ENCODE assay signal across 7 cellular contexts in genomic region chr12:6965026-6965661, GRCh38.
A peak's percentile ranks its signal among the peaks of the same experiment; 100 is the strongest.
DNase-seq lines count a peak whose midpoint lies in the region; TF ChIP-seq lines count a peak whose summit lies in the region.

No MANE protein-coding gene starts in this region.

- no peaks in the 10 kb centered on the region for H3K27me3 ChIP-seq in muscle layer of colon (ENCODE audit: control insufficient read depth in 1 of 2, insufficient read depth in 2 of 2, low read length in 2 of 2)

- peak; percentile 91 for TF ChIP-seq CTCF in GM13977 (IDR thresholded peaks at IDR 0.05; ENCODE audit: extremely low read depth, insufficient read depth, missing control alignments)

- in situ Hi-C loops in GM13977 (cut with MboI; ENCODE audit: low pct_unique_long_range_greater_than_20kb, low sequenced_read_pairs, unreplicated experiment) = no loop called here

- peak; percentile 88 for DNase-seq in GM13977 (ENCODE audit: low spot score)
- DNase-seq in HUDEP-2 (lab: John Stamatoyannopoulos, UW; ENCODE audit: unreplicated experiment in 76 of 76) = peak in 74 of 76 experiments; percentile 16 to 93 (median 78)
- peak; percentile 73 to 86 for DNase-seq in NOMO-1 (lab: John Stamatoyannopoulos, UW; ENCODE audit: unreplicated experiment in 2 of 2)
- DNase-seq in activated CD8-positive, alpha-beta memory T cell treated with anti-CD3 and anti-CD28 coated beads, Interleukin-2, amount 50 U/mL, for 24 hours (ENCODE audit: extremely low read depth) = peak; percentile 77
- peak; percentile 79 for DNase-seq in epidermal melanocyte (ENCODE audit: insufficient read length, low spot score)
- DNase-seq in stimulated activated CD8-positive, alpha-beta memory T cell treated with anti-CD3 and anti-CD28 coated beads, Interleukin-7, amount 100 ng/mL, for 24 hours (ENCODE audit: low read depth) = peak; percentile 79

- H3K4me1 ChIP-seq in muscle layer of colon (ENCODE audit: insufficient read depth, low read length) = peaks cover 50% of the 10 kb centered on the region

- peaks cover 41% of the 10 kb centered on the region for H3K36me3 ChIP-seq in muscle layer of colon (ENCODE audit: insufficient read depth, low read length)

- H3K27ac ChIP-seq in muscle layer of colon (ENCODE audit: low read depth, low read length) = peak overlapping the region; percentile 70

- no peak overlapping the region for H3K4me3 ChIP-seq in muscle layer of colon (ENCODE audit: low read depth in 1 of 2, low read length in 2 of 2)

- H3K9me3 ChIP-seq in muscle layer of colon (ENCODE audit: low read length) = no peaks in the 10 kb centered on the region

- peak overlapping the region; percentile 24 for H3K9ac ChIP-seq in muscle layer of colon (ENCODE audit: low read length)
